In genomic region chr7:154946166-154946565, GRCh38 we compare ENCODE assay signal across 29 cellular contexts.
"Had no signal": no experiment of that assay in that cellular context is flagged by ENCODE, and none has a peak within 500 bp of the region (broad histone marks: within the 10 kb centered on the region; RNA-seq: fewer than 3 reads in every experiment).

No MANE protein-coding gene starts in this region.

- H3K27ac ChIP-seq: stomach, suprapubic skin, testis, thoracic aorta, thyroid gland, tibial artery, tibial nerve, transverse colon, upper lobe of left lung, upper lobe of right lung, uterus, vagina had no signal

- H3K36me3 ChIP-seq: uterus had no signal

- H3K27ac Mint-ChIP-seq: stimulated activated effector memory CD8-positive, alpha-beta T cell treated with anti-CD3 and anti-CD28 coated beads, Interleukin-12 subunit alpha, Interleukin-12 subunit beta, amount 100 ng/mL, for 72 hours; stimulated activated memory B cell treated with anti-CD40 and anti-IgM and Interleukin-4, amounts not matched to agents 10 μg/mL and 1 μg/mL and 100 μg/mL, for 72 hours; stimulated activated naive B cell treated with anti-CD40 and anti-IgM and Interleukin-4, amounts not matched to agents 10 μg/mL and 1 μg/mL and 100 μg/mL, for 72 hours; stimulated activated naive CD8-positive, alpha-beta T cell treated with anti-CD3 and anti-CD28 coated beads, Interleukin-15, amount 100 ng/mL, for 72 hours; stimulated activated naive CD8-positive, alpha-beta T cell treated with anti-CD3 and anti-CD28 coated beads, Interleukin-15, Interleukin-2, amounts not matched to agents 100 ng/mL and 50 ng/mL, for 24 hours; type B pancreatic cell had no signal

- FAIRE-seq: urothelium cell line had no signal

- H3K27me3 Mint-ChIP-seq: stimulated activated memory B cell treated with anti-CD40 and anti-IgM and Interleukin-4, amounts not matched to agents 10 μg/mL and 1 μg/mL and 100 μg/mL, for 72 hours; stimulated activated naive B cell treated with anti-CD40 and anti-IgM and Interleukin-4, amounts not matched to agents 10 μg/mL and 1 μg/mL and 100 μg/mL, for 72 hours; stimulated activated naive CD8-positive, alpha-beta T cell treated with anti-CD3 and anti-CD28 coated beads, Interleukin-15, amount 100 ng/mL, for 72 hours; stimulated activated naive CD8-positive, alpha-beta T cell treated with anti-CD3 and anti-CD28 coated beads, Interleukin-15, Interleukin-2, amounts not matched to agents 100 ng/mL and 50 ng/mL, for 24 hours; type B pancreatic cell had no signal

- H3K4me3 ChIP-seq: stomach, suprapubic skin, testis, thoracic aorta, thyroid gland, tibial artery, tibial nerve, transverse colon, upper lobe of left lung, upper lobe of right lung, uterus, vagina had no signal

- H3K9me3 ChIP-seq: stomach, suprapubic skin, testis, thoracic aorta, thyroid gland, tibial artery, tibial nerve, transverse colon, upper lobe of left lung, upper lobe of right lung, uterus, vagina had no signal

- H3K4me3 Mint-ChIP-seq: stimulated activated effector memory CD8-positive, alpha-beta T cell treated with anti-CD3 and anti-CD28 coated beads, Interleukin-12 subunit alpha, Interleukin-12 subunit beta, amount 100 ng/mL, for 72 hours; stimulated activated memory B cell treated with anti-CD40 and anti-IgM and Interleukin-4, amounts not matched to agents 10 μg/mL and 1 μg/mL and 100 μg/mL, for 72 hours; stimulated activated naive B cell treated with anti-CD40 and anti-IgM and Interleukin-4, amounts not matched to agents 10 μg/mL and 1 μg/mL and 100 μg/mL, for 72 hours; stimulated activated naive CD8-positive, alpha-beta T cell treated with anti-CD3 and anti-CD28 coated beads, Interleukin-15, amount 100 ng/mL, for 72 hours; stimulated activated naive CD8-positive, alpha-beta T cell treated with anti-CD3 and anti-CD28 coated beads, Interleukin-15, Interleukin-2, amounts not matched to agents 100 ng/mL and 50 ng/mL, for 24 hours; type B pancreatic cell had no signal

- H3K4me1 Mint-ChIP-seq: stimulated activated effector memory CD8-positive, alpha-beta T cell treated with anti-CD3 and anti-CD28 coated beads, Interleukin-12 subunit alpha, Interleukin-12 subunit beta, amount 100 ng/mL, for 72 hours; stimulated activated memory B cell treated with anti-CD40 and anti-IgM and Interleukin-4, amounts not matched to agents 10 μg/mL and 1 μg/mL and 100 μg/mL, for 72 hours; stimulated activated naive B cell treated with anti-CD40 and anti-IgM and Interleukin-4, amounts not matched to agents 10 μg/mL and 1 μg/mL and 100 μg/mL, for 72 hours; stimulated activated naive CD8-positive, alpha-beta T cell treated with anti-CD3 and anti-CD28 coated beads, Interleukin-15, amount 100 ng/mL, for 72 hours had no signal

- H3K9me3 Mint-ChIP-seq: stimulated activated effector memory CD8-positive, alpha-beta T cell treated with anti-CD3 and anti-CD28 coated beads, Interleukin-12 subunit alpha, Interleukin-12 subunit beta, amount 100 ng/mL, for 72 hours; stimulated activated memory B cell treated with anti-CD40 and anti-IgM and Interleukin-4, amounts not matched to agents 10 μg/mL and 1 μg/mL and 100 μg/mL, for 72 hours; stimulated activated naive B cell treated with anti-CD40 and anti-IgM and Interleukin-4, amounts not matched to agents 10 μg/mL and 1 μg/mL and 100 μg/mL, for 72 hours; stimulated activated naive CD8-positive, alpha-beta T cell treated with anti-CD3 and anti-CD28 coated beads, Interleukin-15, amount 100 ng/mL, for 72 hours; stimulated activated naive CD8-positive, alpha-beta T cell treated with anti-CD3 and anti-CD28 coated beads, Interleukin-15, Interleukin-2, amounts not matched to agents 100 ng/mL and 50 ng/mL, for 24 hours; type B pancreatic cell had no signal

- DNase-seq: stimulated activated CD4-positive, alpha-beta T cell treated with anti-CD3 and anti-CD28 coated beads, Interleukin-2, amount 100 ng/mL, for 48 hours; stimulated activated CD4-positive, alpha-beta T cell treated with anti-CD3 and anti-CD28 coated beads, Interleukin-4, amount 100 ng/mL, for 1 hour; stimulated activated CD4-positive, alpha-beta T cell treated with anti-CD3 and anti-CD28 coated beads, Interleukin-4, amount 100 ng/mL, for 24 hours; stimulated activated CD4-positive, alpha-beta T cell treated with anti-CD3 and anti-CD28 coated beads, Interleukin-4, amount 100 ng/mL, for 4 hours; stimulated activated CD8-positive, alpha-beta memory T cell treated with anti-CD3 and anti-CD28 coated beads, Interleukin-4, amount 100 ng/mL, for 48 hours; stimulated activated naive B cell treated with anti-CD40 and anti-IgM and Interleukin-4, amounts not matched to agents 10 μg/mL and 1 μg/mL and 100 μg/mL, for 72 hours; stimulated activated naive CD4-positive, alpha-beta T cell; stimulated activated naive CD4-positive, alpha-beta T cell treated with Interleukin-2 at 50 U/mL for 16 hours; stimulated activated naive CD8-positive, alpha-beta T cell treated with anti-CD3 and anti-CD28 coated beads, Interleukin-15, amount 100 ng/mL, for 72 hours; stimulated activated naive CD8-positive, alpha-beta T cell treated with anti-CD3 and anti-CD28 coated beads, Interleukin-15, Interleukin-2, amounts not matched to agents 100 U/mL and 50 U/mL, for 24 hours; stomach; substantia nigra; testis; thyroid gland; tibial artery; transverse colon; trophoblast cell; upper lobe of left lung; upper lobe of right lung; uterus had no signal

- H3K4me1 ChIP-seq: suprapubic skin, testis, thyroid gland, tibial artery, tibial nerve, transverse colon, upper lobe of left lung, upper lobe of right lung, uterus, vagina had no signal

- H3K27me3 ChIP-seq: stomach, suprapubic skin, testis, thyroid gland, tibial artery, tibial nerve, transverse colon, upper lobe of left lung, upper lobe of right lung, uterus, vagina had no signal
